In genomic region chr2:48605482-48606175, GRCh38 we compare ENCODE assay signal across 1 cellular context.
TF ChIP-seq lines count a peak whose summit lies in the region.

No MANE protein-coding gene starts in this region.

TF ChIP-seq in K562, 482 proteins besides CTCF, POLR2A, EP300 and RAD21 (continued from another document and continues in another):
- TF ChIP-seq TRIM25 (IDR thresholded peaks at IDR 0.05; ENCODE audit: borderline replicate concordance) (no peak), SRSF3 (IDR thresholded peaks at IDR 0.05; ENCODE audit: insufficient read depth, low read length) (no peak), NUFIP1 (IDR thresholded peaks at IDR 0.05; ENCODE audit: partially characterized antibody) (no peak), ID3 (CRISPR knock-in tag; IDR thresholded peaks at IDR 0.05) (no peak), ID3 (tag; IDR thresholded peaks at IDR 0.05) (0 out of 2 replicates have a peak, but pooled peaks have one; percentile 58), ZBTB49 (CRISPR knock-in tag; IDR thresholded peaks at IDR 0.05; ENCODE audit: borderline replicate concordance) (no peak), ZBED1 (IDR thresholded peaks at IDR 0.05) (no peak), GABPB1 (CRISPR knock-in tag; IDR thresholded peaks at IDR 0.05) (no peak), PRPF4 (IDR thresholded peaks at IDR 0.05; ENCODE audit: insufficient read depth, low read depth, low read length, poor library complexity, severe bottlenecking) (no peak), POU5F1 (IDR thresholded peaks at IDR 0.05; ENCODE audit: borderline replicate concordance, low read depth, low read length, partially characterized antibody) (no peak), FOXA3 (CRISPR knock-in tag; conservative IDR thresholded peaks at IDR 0.05 in 1 of 2, IDR thresholded peaks at IDR 0.05 in 1 of 2) (no peak), GTF2E2 (tag; IDR thresholded peaks at IDR 0.05) (no peak), RFX1 (IDR thresholded peaks at IDR 0.05) (no peak), IRF2 (CRISPR knock-in tag; IDR thresholded peaks at IDR 0.05) (no peak), NELFE (IDR thresholded peaks at IDR 0.05; ENCODE audit: insufficient read depth, insufficient read length) (no peak), SMARCA5 (IDR thresholded peaks at IDR 0.05) (no peak), PRDM10 (IDR thresholded peaks at IDR 0.05; ENCODE audit: partially characterized antibody) (peak; percentile 63), BDP1 (IDR thresholded peaks at IDR 0.05; ENCODE audit: insufficient read depth, insufficient read length) (no peak), SRSF9 (IDR thresholded peaks at IDR 0.05; ENCODE audit: borderline replicate concordance, low read depth, low read length) (no peak), ZNF79 (CRISPR knock-in tag; IDR thresholded peaks at IDR 0.05; ENCODE audit: low read depth) (no peak), ZNF785 (CRISPR knock-in tag; IDR thresholded peaks at IDR 0.05) (no peak), ZNF174 (CRISPR knock-in tag; IDR thresholded peaks at IDR 0.05) (no peak), PML (IDR thresholded peaks at IDR 0.05; ENCODE audit: low read length) (peak; percentile 94), ELF1 (tag; IDR thresholded peaks at IDR 0.05) (no peak), SNIP1 (IDR thresholded peaks at IDR 0.05; ENCODE audit: low read depth) (no peak), ELF2 (CRISPR knock-in tag; IDR thresholded peaks at IDR 0.05) (no peak), BRD4 (IDR thresholded peaks at IDR 0.05) (no peak), SMARCC2 (IDR thresholded peaks at IDR 0.05; ENCODE audit: low read depth) (peak; percentile 92), ZFP30 (CRISPR knock-in tag; IDR thresholded peaks at IDR 0.05; ENCODE audit: borderline replicate concordance) (no peak), MLX (CRISPR knock-in tag; conservative IDR thresholded peaks at IDR 0.05) (no peak), HCFC1 (IDR thresholded peaks at IDR 0.05; ENCODE audit: low read depth, low read length) (no peak; the same call in 1 of the 2 replicates), KDM5B (IDR thresholded peaks at IDR 0.05; ENCODE audit: insufficient replicate concordance, low read depth, low read length) (no peak), ZC3H4 (CRISPR knock-in tag; IDR thresholded peaks at IDR 0.05; ENCODE audit: borderline replicate concordance) (no peak), ZNF511 (CRISPR knock-in tag; IDR thresholded peaks at IDR 0.05) (no peak), PHF20 (IDR thresholded peaks at IDR 0.05; ENCODE audit: partially characterized antibody) (no peak), HMGXB4 (CRISPR knock-in tag; IDR thresholded peaks at IDR 0.05) (no peak), ERF (CRISPR knock-in tag; IDR thresholded peaks at IDR 0.05) (no peak), HDAC1 (IDR thresholded peaks at IDR 0.05) (no peak; a peak in 1 of 4 replicates)
- TF ChIP-seq, protein P1, sequence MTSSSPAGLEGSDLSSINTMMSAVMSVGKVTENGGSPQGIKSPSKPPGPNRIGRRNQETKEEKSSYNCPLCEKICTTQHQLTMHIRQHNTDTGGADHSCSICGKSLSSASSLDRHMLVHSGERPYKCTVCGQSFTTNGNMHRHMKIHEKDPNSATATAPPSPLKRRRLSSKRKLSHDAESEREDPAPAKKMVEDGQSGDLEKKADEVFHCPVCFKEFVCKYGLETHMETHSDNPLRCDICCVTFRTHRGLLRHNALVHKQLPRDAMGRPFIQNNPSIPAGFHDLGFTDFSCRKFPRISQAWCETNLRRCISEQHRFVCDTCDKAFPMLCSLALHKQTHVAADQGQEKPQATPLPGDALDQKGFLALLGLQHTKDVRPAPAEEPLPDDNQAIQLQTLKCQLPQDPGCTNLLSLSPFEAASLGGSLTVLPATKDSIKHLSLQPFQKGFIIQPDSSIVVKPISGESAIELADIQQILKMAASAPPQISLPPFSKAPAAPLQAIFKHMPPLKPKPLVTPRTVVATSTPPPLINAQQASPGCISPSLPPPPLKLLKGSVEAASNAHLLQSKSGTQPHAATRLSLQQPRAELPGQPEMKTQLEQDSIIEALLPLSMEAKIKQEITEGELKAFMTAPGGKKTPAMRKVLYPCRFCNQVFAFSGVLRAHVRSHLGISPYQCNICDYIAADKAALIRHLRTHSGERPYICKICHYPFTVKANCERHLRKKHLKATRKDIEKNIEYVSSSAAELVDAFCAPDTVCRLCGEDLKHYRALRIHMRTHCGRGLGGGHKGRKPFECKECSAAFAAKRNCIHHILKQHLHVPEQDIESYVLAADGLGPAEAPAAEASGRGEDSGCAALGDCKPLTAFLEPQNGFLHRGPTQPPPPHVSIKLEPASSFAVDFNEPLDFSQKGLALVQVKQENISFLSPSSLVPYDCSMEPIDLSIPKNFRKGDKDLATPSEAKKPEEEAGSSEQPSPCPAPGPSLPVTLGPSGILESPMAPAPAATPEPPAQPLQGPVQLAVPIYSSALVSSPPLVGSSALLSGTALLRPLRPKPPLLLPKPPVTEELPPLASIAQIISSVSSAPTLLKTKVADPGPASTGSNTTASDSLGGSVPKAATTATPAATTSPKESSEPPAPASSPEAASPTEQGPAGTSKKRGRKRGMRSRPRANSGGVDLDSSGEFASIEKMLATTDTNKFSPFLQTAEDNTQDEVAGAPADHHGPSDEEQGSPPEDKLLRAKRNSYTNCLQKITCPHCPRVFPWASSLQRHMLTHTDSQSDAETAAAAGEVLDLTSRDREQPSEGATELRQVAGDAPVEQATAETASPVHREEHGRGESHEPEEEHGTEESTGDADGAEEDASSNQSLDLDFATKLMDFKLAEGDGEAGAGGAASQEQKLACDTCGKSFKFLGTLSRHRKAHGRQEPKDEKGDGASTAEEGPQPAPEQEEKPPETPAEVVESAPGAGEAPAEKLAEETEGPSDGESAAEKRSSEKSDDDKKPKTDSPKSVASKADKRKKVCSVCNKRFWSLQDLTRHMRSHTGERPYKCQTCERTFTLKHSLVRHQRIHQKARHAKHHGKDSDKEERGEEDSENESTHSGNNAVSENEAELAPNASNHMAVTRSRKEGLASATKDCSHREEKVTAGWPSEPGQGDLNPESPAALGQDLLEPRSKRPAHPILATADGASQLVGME (CRISPR knock-in tag; IDR thresholded peaks at IDR 0.05), result no peak
- TF ChIP-seq, protein P2, sequence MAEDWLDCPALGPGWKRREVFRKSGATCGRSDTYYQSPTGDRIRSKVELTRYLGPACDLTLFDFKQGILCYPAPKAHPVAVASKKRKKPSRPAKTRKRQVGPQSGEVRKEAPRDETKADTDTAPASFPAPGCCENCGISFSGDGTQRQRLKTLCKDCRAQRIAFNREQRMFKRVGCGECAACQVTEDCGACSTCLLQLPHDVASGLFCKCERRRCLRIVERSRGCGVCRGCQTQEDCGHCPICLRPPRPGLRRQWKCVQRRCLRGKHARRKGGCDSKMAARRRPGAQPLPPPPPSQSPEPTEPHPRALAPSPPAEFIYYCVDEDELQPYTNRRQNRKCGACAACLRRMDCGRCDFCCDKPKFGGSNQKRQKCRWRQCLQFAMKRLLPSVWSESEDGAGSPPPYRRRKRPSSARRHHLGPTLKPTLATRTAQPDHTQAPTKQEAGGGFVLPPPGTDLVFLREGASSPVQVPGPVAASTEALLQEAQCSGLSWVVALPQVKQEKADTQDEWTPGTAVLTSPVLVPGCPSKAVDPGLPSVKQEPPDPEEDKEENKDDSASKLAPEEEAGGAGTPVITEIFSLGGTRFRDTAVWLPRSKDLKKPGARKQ (CRISPR knock-in tag; IDR thresholded peaks at IDR 0.05), result peak; percentile 62; the same call in 1 of the 2 replicates
- TF ChIP-seq, protein P3, sequence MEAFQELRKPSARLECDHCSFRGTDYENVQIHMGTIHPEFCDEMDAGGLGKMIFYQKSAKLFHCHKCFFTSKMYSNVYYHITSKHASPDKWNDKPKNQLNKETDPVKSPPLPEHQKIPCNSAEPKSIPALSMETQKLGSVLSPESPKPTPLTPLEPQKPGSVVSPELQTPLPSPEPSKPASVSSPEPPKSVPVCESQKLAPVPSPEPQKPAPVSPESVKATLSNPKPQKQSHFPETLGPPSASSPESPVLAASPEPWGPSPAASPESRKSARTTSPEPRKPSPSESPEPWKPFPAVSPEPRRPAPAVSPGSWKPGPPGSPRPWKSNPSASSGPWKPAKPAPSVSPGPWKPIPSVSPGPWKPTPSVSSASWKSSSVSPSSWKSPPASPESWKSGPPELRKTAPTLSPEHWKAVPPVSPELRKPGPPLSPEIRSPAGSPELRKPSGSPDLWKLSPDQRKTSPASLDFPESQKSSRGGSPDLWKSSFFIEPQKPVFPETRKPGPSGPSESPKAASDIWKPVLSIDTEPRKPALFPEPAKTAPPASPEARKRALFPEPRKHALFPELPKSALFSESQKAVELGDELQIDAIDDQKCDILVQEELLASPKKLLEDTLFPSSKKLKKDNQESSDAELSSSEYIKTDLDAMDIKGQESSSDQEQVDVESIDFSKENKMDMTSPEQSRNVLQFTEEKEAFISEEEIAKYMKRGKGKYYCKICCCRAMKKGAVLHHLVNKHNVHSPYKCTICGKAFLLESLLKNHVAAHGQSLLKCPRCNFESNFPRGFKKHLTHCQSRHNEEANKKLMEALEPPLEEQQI (IDR thresholded peaks at IDR 0.05), result peak; percentile 87
